8 cellular contexts compared by ENCODE assay signal in the genomic region with DNA sequence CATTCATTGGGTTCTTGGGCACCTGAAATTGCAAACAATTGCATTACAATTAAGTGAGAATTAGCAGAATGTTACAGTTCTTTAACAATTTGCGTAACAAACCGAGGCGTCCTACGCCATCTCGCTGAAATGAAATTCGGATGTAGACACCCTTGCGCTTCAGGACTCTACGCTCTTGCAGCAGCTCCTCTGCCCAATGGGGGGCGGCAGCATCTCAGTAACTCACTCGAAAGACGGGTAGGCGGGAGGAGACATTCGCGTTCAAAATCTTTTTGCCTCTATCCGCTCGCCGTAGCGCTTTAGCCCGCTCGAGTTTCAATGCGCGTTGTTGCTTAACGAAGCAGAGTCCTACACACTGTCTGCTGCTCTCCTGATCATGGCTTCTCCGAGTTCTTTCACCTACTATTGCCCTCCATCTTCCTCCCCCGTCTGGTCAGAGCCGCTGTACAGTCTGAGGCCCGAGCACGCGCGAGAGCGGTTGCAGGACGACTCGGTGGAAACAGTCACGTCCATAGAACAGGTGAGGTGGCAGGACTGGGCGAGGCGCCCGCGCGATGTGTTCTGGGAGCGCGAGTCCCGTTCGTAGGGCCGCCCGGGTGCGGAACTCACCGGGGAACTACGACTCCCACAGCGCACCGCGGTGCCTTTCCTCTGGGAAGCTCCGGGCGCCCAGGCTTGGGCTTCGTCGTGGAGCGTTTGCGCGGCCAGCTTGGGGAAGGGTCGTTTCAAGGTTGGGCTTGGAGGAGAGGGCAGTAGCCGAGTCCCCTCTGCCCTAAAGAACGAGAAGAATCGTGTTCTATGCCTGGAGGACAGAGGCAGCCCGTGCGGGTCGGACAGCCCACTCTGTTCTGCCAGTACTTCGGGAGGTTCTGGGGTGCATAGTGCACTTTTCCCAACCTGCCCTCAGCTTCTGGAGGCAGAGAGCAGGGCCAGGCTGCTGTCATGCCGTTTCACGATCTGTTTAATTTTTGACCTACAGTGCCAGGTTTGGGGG. TPM values are rescaled to one million over a fixed set of nuclear protein-coding genes. Genes with fewer than 3 reads are reported as not detected.
A peak's percentile ranks its signal among the peaks of the same experiment; 100 is the strongest.
DNase-seq lines count a peak whose midpoint lies in the region; ATAC-seq and TF ChIP-seq lines count a peak whose summit lies in the region.

A gene with protein sequence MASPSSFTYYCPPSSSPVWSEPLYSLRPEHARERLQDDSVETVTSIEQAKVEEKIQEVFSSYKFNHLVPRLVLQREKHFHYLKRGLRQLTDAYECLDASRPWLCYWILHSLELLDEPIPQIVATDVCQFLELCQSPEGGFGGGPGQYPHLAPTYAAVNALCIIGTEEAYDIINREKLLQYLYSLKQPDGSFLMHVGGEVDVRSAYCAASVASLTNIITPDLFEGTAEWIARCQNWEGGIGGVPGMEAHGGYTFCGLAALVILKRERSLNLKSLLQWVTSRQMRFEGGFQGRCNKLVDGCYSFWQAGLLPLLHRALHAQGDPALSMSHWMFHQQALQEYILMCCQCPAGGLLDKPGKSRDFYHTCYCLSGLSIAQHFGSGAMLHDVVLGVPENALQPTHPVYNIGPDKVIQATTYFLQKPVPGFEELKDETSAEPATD (plus strand): TSS at position 318 of the 994 bp plus-strand sequence. CDS start 59 bp downstream, at position 377.

- intact Hi-C loops in aorta (cut with DNase I), result loop anchor here in 1 of 2 donors (10.0 kb wide), 1 partner anchor 428 kb away; a partner anchor contains a TSS

- 0% methylated on average over 67 to 68 of the region's 68 CpGs for WGBS in aorta, 2 donors

- peak within 1 kb of the TSS; percentile 98 for H3K4me3 ChIP-seq in astrocyte of the cerebellum (ENCODE audit: low read depth, low read length)
- H3K4me3 ChIP-seq in rectal smooth muscle tissue (ENCODE audit: low read length), result peak within 1 kb of the TSS; percentile 95
- peak within 1 kb of the TSS; percentile 62 to 78 for H3K4me3 ChIP-seq in aorta (ENCODE audit: low read length in 2 of 2)

- H3K27me3 ChIP-seq in rectal smooth muscle tissue (ENCODE audit: control insufficient read depth, insufficient read depth, low read length) (no peaks in the 10 kb centered on the region), aorta (ENCODE audit: control insufficient read depth in 1 of 2, insufficient read depth in 2 of 2, low read length in 1 of 2) (no peaks in the 10 kb centered on the region)

- H3K4me1 ChIP-seq in rectal smooth muscle tissue (ENCODE audit: control insufficient read depth, insufficient read depth, low read length), result peaks cover 5% of the 10 kb centered on the region
- no peaks in the 10 kb centered on the region for H3K4me1 ChIP-seq in aorta (ENCODE audit: control insufficient read depth in 1 of 2, insufficient read depth in 2 of 2, low read length in 2 of 2)

- H3K36me3 ChIP-seq in rectal smooth muscle tissue (ENCODE audit: control insufficient read depth, insufficient read depth, low read length) (no peaks in the 10 kb centered on the region), aorta (ENCODE audit: control insufficient read depth in 1 of 2, insufficient read depth in 2 of 2, low read length in 1 of 2) (no peaks in the 10 kb centered on the region)

- TF ChIP-seq CTCF in astrocyte of the cerebellum (IDR thresholded peaks at IDR 0.05; ENCODE audit: low read depth, low read length, missing control alignments), result peak; percentile 83

- DNase-seq in NCI-H1930 (lab: John Stamatoyannopoulos, UW) (peak; percentile 83 to 92), T-helper 22 cell (ENCODE audit: low read depth) (peak; percentile 86), astrocyte of the cerebellum (ENCODE audit: low read depth) (peak; percentile 95), hepatic stellate cell (ENCODE audit: low spot score) (peak; percentile 95), aorta (peak; percentile 98)

- H3K27ac ChIP-seq in rectal smooth muscle tissue (ENCODE audit: low read depth, low read length) (peak within 1 kb of the TSS; percentile 83), aorta (ENCODE audit: low read depth in 1 of 2, low read length in 2 of 2) (peak within 1 kb of the TSS in 1 of 2 donors; percentile 81)

- peak within 1 kb of the TSS; percentile 59 for H3K9ac ChIP-seq in rectal smooth muscle tissue (ENCODE audit: low read length)

- ATAC-seq in GM18502 (IDR thresholded peaks at IDR 0.05; ENCODE audit: poor library complexity, unreplicated experiment) (peak; percentile 95), HG02973 (IDR thresholded peaks at IDR 0.05; ENCODE audit: unreplicated experiment) (peak; percentile 91), aorta (ENCODE audit: low FRiP score) (peak; percentile 98)

- no peaks in the 10 kb centered on the region for H3K9me3 ChIP-seq in aorta (ENCODE audit: control insufficient read depth, low read length)

- in situ Hi-C loops in astrocyte of the cerebellum (cut with HindIII; ENCODE audit: low sequenced_read_pairs), result loop anchor here (5.0 kb wide), 2 partner anchors 45 to 65 kb away; no protein-coding TSS in a partner anchor

RNA-seq across cellular contexts. Expression of the gene that starts here (rescaled TPM):
- total RNA-seq in aorta, result 10 to 100 TPM; 13.2 to 22.5 TPM
- polyA plus RNA-seq in aorta, result 1 to 10 TPM; 4.4 to 8.1 TPM
